Comparison of ENCODE assay signal across 9 cellular contexts in the genomic region with DNA sequence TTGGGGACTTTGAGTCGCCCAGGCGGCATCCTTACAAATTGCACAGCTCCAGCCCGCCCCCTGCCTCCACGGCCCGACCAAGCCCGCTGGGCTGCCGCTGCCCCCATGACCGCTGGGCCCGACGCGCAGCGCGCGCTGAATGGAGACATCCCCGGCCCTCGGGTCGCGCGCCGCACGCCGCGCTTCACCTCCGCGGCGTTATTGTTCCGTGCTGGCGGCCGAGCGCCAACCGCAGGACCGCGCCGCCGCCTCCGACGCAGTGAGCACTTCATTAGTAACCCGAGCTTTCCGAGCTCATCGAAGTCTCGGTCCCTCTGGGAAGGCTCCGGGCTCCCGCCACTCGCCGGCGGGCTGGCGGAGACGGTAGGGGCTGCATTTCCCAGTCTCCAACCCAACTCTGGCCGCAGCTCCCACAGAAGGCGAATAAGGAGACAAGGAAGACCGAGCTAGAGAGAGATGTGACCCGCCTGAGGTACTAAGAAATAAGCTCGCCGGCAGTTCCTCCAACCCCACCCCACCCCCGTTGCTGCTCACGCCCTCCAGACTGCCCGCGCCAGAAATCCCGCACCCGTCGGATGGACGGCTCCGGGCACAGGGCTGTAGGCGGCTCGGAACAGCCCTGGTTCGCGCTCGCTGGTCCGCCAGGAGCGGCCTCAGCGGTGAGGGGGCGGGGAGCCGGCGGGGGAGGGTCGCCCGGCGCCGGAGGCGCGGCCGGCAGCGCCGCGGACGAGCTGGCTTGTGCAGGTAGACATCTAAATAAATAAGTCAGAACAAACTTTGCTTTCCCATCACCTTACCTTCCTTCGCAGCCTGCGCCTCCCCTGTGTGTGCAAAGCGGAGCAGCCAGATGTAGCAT. TPM values are rescaled to one million over a fixed set of nuclear protein-coding genes. Genes with fewer than 3 reads are reported as not detected.
DNase-seq lines count a peak whose midpoint lies in the region; ATAC-seq and TF ChIP-seq lines count a peak whose summit lies in the region.
"Had no signal": no experiment of that assay in that cellular context is flagged by ENCODE, and none has a peak within 500 bp of the region (broad histone marks: within the 10 kb centered on the region; RNA-seq: fewer than 3 reads in every experiment).

No MANE protein-coding gene starts in this region.

- peak overlapping the region in 6 of 10 donors; percentile 24 to 79 (median 56) for H3K27ac ChIP-seq in heart right ventricle
- H3K27ac ChIP-seq in OCI-LY7 (ENCODE audit: low read depth, low read length, poor library complexity, severe bottlenecking): no peak overlapping the region
- H3K27ac ChIP-seq: VCaP had no signal

- H3K9me3 ChIP-seq in heart right ventricle: no peaks in the 10 kb centered on the region
- H3K9me3 ChIP-seq in OCI-LY7 (ENCODE audit: low read length): no peaks in the 10 kb centered on the region

- peaks cover 0 to 43% (median 28%) of the 10 kb centered on the region in 9 donors for H3K4me1 ChIP-seq in heart right ventricle
- H3K4me1 ChIP-seq in OCI-LY7 (ENCODE audit: insufficient read depth, low read length, poor library complexity, severe bottlenecking): no peaks in the 10 kb centered on the region

- no TSS peak for BruUV-seq in OCI-LY7 (replicated peaks; lab: Mats Ljungman, UMichigan)

- intact Hi-C loops in heart right ventricle (cut with DNase I) (no loop called here), OCI-LY7 (cut with micrococcal nuclease; ENCODE audit: unreplicated experiment) (no loop called here)

- POLR2A ChIA-PET in OCI-LY7 (lab: Charles Lee): interaction anchor here (0.7 kb wide), 1 partner anchor 1699 kb away, joined by 4 read pairs; no protein-coding TSS in a partner anchor

- DNase-seq in DMS 273 (lab: John Stamatoyannopoulos, UW; ENCODE audit: unreplicated experiment) (peak; percentile 58), DMS 273 treated with DMSO at 0.1 percent for 48 hours (lab: John Stamatoyannopoulos, UW) (no peak), Kasumi-1 (lab: John Stamatoyannopoulos, UW) (peak; percentile 45 to 60), heart right ventricle (peak; percentile 18 to 33), omental fat pad (ENCODE audit: low spot score) (no peak), OCI-LY7 (ENCODE audit: low spot score) (no peak)
- peak; percentile 18 to 21 for DNase-seq in activated T-cell treated with anti-CD3 and anti-CD28 coated beads, Interleukin-2, amount 50 U/mL, for 48 hours

- H2AFZ ChIP-seq in OCI-LY7 (ENCODE audit: low read length): no peak overlapping the region

- ATAC-seq in heart right ventricle: peak; percentile 25 to 65 (median 41)
- peak; percentile 42 for ATAC-seq in omental fat pad (ENCODE audit: low FRiP score)
- no peak for ATAC-seq in HG02798 (IDR thresholded peaks at IDR 0.05; ENCODE audit: poor library complexity, unreplicated experiment)

- no peaks in the 10 kb centered on the region for H3K9me2 ChIP-seq in OCI-LY7 (ENCODE audit: insufficient read depth, low read length)

- H3K36me3 ChIP-seq in heart right ventricle (no peaks in the 10 kb centered on the region), OCI-LY7 (ENCODE audit: insufficient read depth, low read length) (no peaks in the 10 kb centered on the region)

- TF ChIP-seq CTCF in heart right ventricle (IDR thresholded peaks at IDR 0.05) (peak in 4 of 9 donors; percentile 15 to 37 (median 31)), omental fat pad (IDR thresholded peaks at IDR 0.05) (no peak), OCI-LY7 (conservative IDR thresholded peaks at IDR 0.05; ENCODE audit: low read length) (no peak)

- H3K27me3 ChIP-seq in heart right ventricle: peaks cover 0 to 92% (median 84%) of the 10 kb centered on the region in 7 donors

- H4K20me1 ChIP-seq in OCI-LY7 (ENCODE audit: insufficient read depth, low read length): no peaks in the 10 kb centered on the region

- CTCF ChIA-PET in OCI-LY7 (lab: Charles Lee; ENCODE audit: unreplicated experiment): no interaction called here

- no peaks in the 10 kb centered on the region for H3K79me2 ChIP-seq in OCI-LY7 (ENCODE audit: insufficient read depth, low read depth, low read length)

- H3K4me3 ChIP-seq in heart right ventricle (peak overlapping the region; percentile 46 to 65 (median 57)), OCI-LY7 (ENCODE audit: low read depth, low read length, poor library complexity, severe bottlenecking) (no peak overlapping the region)

- no peak overlapping the region for H3K4me2 ChIP-seq in OCI-LY7 (ENCODE audit: low read length)

- WGBS in heart right ventricle, 2 donors: 1% methylated on average over 88 of the region's 88 CpGs

RNA-seq across cellular contexts. Expression of a gene that starts 0.7 kb away (rescaled TPM):
- total RNA-seq in heart right ventricle (10 to 100 TPM in 1 of 10 donors, 1 to 10 TPM in 7, under 1 TPM in 2; 0.22 to 15.1 (median 3.9) TPM), omental fat pad (under 1 TPM in 2 of 4 donors, not detected in 2; 0.12 to 0.95 TPM), OCI-LY7 (2022) (not detected in 2 replicates)
- 1 to 10 TPM in 1 of 2 donors, under 1 TPM in 1; 0.67 to 1.2 TPM for polyA plus RNA-seq in heart right ventricle
- not detected in 2 replicates for total RNA-seq in OCI-LY7 (2014; rRNA removed; shearing (Covaris generic))

Comparison
In these comparisons a context has a peak if more than half of its experiments do, and no peak if none do; other contexts are left out.
1. DNase-seq: peak in DMS 273 (single experiment), Kasumi-1 (2 of 2), activated T-cell treated with anti-CD3 and anti-CD28 coated beads, Interleukin-2, amount 50 U/mL, for 48 hours (2 of 2) and heart right ventricle (2 of 2); none in DMS 273 treated with DMSO at 0.1 percent for 48 hours (single experiment), omental fat pad (single experiment) and OCI-LY7 (single experiment).